In the genomic region with DNA sequence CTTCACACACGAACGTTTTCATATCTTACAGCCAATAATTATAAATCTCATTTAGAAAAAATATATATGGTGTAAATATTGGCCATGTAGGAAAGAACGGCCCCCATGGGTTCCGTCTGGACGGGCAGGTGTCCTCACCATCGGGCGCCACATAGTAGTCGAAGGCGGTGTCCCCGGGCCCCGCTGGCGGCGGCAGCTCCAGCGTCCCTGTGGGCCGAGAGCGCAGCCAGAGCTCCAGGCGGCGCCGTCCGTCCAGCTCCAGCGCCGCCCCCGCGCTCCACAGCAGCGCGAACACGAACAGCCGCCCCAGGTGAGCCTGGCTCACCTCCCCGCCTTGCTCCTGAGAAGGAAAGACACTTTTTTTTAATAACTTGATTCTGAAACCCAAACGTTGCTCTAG, we compare ENCODE assay signal across 23 cellular contexts.
A peak's percentile ranks its signal among the peaks of the same experiment; 100 is the strongest.
DNase-seq lines count a peak whose midpoint lies in the region; ATAC-seq, FAIRE-seq and TF ChIP-seq lines count a peak whose summit lies in the region.
"Had no signal": no experiment of that assay in that cellular context is flagged by ENCODE, and none has a peak within 500 bp of the region (broad histone marks: within the 10 kb centered on the region; RNA-seq: fewer than 3 reads in every experiment).

No MANE protein-coding gene starts in this region.

- TF ChIP-seq POLR2A in GM12891 (IDR thresholded peaks at IDR 0.05; ENCODE audit: low read depth, low read length): no peak

- H4K8ac ChIP-seq in trophoblast cell (ENCODE audit: low read depth, low read length): no peak overlapping the region

- TF ChIP-seq CTCF in GM23338 (conservative IDR thresholded peaks at IDR 0.05; ENCODE audit: low read depth in 2 of 2): no peak
- no peak for TF ChIP-seq CTCF in epithelial cell of esophagus (IDR thresholded peaks at IDR 0.05; ENCODE audit: insufficient read depth, low read depth, low read length, missing control alignments)

- FAIRE-seq in GM12891 (lab: Jason Lieb, UNC): no peak
- FAIRE-seq: K562 had no signal

- no peak overlapping the region for H4K12ac ChIP-seq in trophoblast cell (ENCODE audit: low read depth, low read length)

- H3K4me2 ChIP-seq in GM23338 (no peak overlapping the region), trophoblast cell (ENCODE audit: low read length) (no peak overlapping the region)
- H3K4me2 ChIP-seq: BLaER1 had no signal

- H3K27me3 ChIP-seq in GM23338 (ENCODE audit: insufficient read depth): no peaks in the 10 kb centered on the region
- no peaks in the 10 kb centered on the region for H3K27me3 ChIP-seq in trophoblast cell (ENCODE audit: insufficient read depth, low read length)
- H3K27me3 ChIP-seq: BLaER1 had no signal

- H2AFZ ChIP-seq in GM23338: no peak overlapping the region
- H2AFZ ChIP-seq in trophoblast cell (ENCODE audit: insufficient read depth, low read length, poor library complexity): no peak overlapping the region

- no peak overlapping the region for H3K14ac ChIP-seq in trophoblast cell (ENCODE audit: low read length)

- no peaks in the 10 kb centered on the region for H3K4me1 Mint-ChIP-seq in GM23338
- H3K4me1 Mint-ChIP-seq: H9, T-cell had no signal

- H2BK12ac ChIP-seq in trophoblast cell (ENCODE audit: low read length): no peak overlapping the region

- no peak overlapping the region for H4K91ac ChIP-seq in trophoblast cell (ENCODE audit: low read depth, low read length)

- H2AK5ac ChIP-seq in trophoblast cell (ENCODE audit: low read length): no peak overlapping the region

- no peak overlapping the region for H3K4me3 Mint-ChIP-seq in GM23338
- H3K4me3 Mint-ChIP-seq: CD4-positive, alpha-beta T cell; H9; T-cell had no signal

- H3K4me3 ChIP-seq in GM23338 (no peak overlapping the region), epithelial cell of esophagus (ENCODE audit: low read length) (no peak overlapping the region), trophoblast cell (ENCODE audit: low read depth, low read length) (peak overlapping the region; percentile 35)
- H3K4me3 ChIP-seq: BLaER1, K562 had no signal

- DNase-seq in GM23338 (ENCODE audit: low spot score) (no peak), NCI-H748 (lab: John Stamatoyannopoulos, UW; ENCODE audit: unreplicated experiment) (peak; percentile 95), epithelial cell of esophagus (ENCODE audit: low read depth) (peak; percentile 14), trophoblast cell (peak in 1 of 2 donors; percentile 4), GM12891 (ENCODE audit: insufficient read length, low spot score) (no peak), NCI-H2107 (lab: John Stamatoyannopoulos, UW) (no peak), NCI-H526 (lab: John Stamatoyannopoulos, UW) (no peak), NCI-H510A treated with DMSO at 0.1 percent for 48 hours (lab: John Stamatoyannopoulos, UW) (no peak)
- DNase-seq: Caco-2; CD4-positive, alpha-beta T cell; DMS153; GF-D8; H9; NCI-H1092; NCI-H1436; NCI-H187 treated with DMSO at 0.1 percent for 48 hours; NCI-H2227 treated with DMSO at 0.1 percent for 48 hours; NCI-H510A; OCI-M1; SHP77 treated with DMSO at 0.1 percent for 48 hours; T-cell had no signal

- H3K27ac ChIP-seq in GM23338 (ENCODE audit: low read depth): no peak overlapping the region
- H3K27ac ChIP-seq in trophoblast cell (ENCODE audit: low read depth, low read length): no peak overlapping the region
- H3K27ac ChIP-seq: BLaER1 had no signal

- no peaks in the 10 kb centered on the region for H3K9me3 ChIP-seq in trophoblast cell (ENCODE audit: insufficient read depth, low read depth, low read length)
- H3K9me3 ChIP-seq: BLaER1, Caco-2 had no signal

- no peak overlapping the region for H3K4ac ChIP-seq in trophoblast cell (ENCODE audit: low read depth, low read length)

- no peaks in the 10 kb centered on the region for H3K79me1 ChIP-seq in trophoblast cell (ENCODE audit: low read length)

- H3K27me3 Mint-ChIP-seq in GM23338 (ENCODE audit: insufficient read depth, low read depth, poor library complexity): no peaks in the 10 kb centered on the region
- H3K27me3 Mint-ChIP-seq: CD4-positive, alpha-beta T cell; T-cell had no signal

- no peak overlapping the region for H3K18ac ChIP-seq in trophoblast cell (ENCODE audit: low read length)

- no peaks in the 10 kb centered on the region for H4K20me1 ChIP-seq in GM23338 (replicated peaks; ENCODE audit: insufficient read depth)
- H4K20me1 ChIP-seq: BLaER1 had no signal

- H3K79me2 ChIP-seq in GM23338 (replicated peaks; ENCODE audit: insufficient read depth) (no peaks in the 10 kb centered on the region), trophoblast cell (ENCODE audit: control insufficient read depth, insufficient read depth, low read length, poor library complexity) (no peaks in the 10 kb centered on the region)

- H2BK120ac ChIP-seq in trophoblast cell (ENCODE audit: insufficient read depth, low read length, poor library complexity): no peak overlapping the region

- H3F3A ChIP-seq in GM23338 (replicated peaks; ENCODE audit: low read depth): no peaks in the 10 kb centered on the region

- peaks cover 3% of the 10 kb centered on the region; the same call in 2 of the 3 replicates for H3K36me3 Mint-ChIP-seq in GM23338 (ENCODE audit: low read depth)
- H3K36me3 Mint-ChIP-seq: T-cell had no signal

- H3K9ac ChIP-seq in trophoblast cell (ENCODE audit: low read length): no peak overlapping the region
- H3K9ac ChIP-seq: BLaER1 had no signal

- H3K4me1 ChIP-seq in GM23338 (ENCODE audit: insufficient read depth): no peaks in the 10 kb centered on the region
- H3K4me1 ChIP-seq in trophoblast cell (ENCODE audit: control insufficient read depth in 1 of 2, insufficient read depth in 2 of 2, low read length in 2 of 2): no peaks in the 10 kb centered on the region
- H3K4me1 ChIP-seq: BLaER1, Caco-2 had no signal

- peaks cover 3% of the 10 kb centered on the region; the same call in 1 of the 2 replicates for H3K9me2 ChIP-seq in GM23338 (ENCODE audit: insufficient read depth)

- peak; percentile 66 for ATAC-seq in GM23338
- ATAC-seq: K562, T-cell had no signal

- WGBS in trophoblast cell (ENCODE audit: extremely low coverage, insufficient coverage, insufficient read length): no CpG with 5 or more reads among the region's 30 CpGs

- H2BK5ac ChIP-seq in trophoblast cell (ENCODE audit: low read depth, low read length, poor library complexity): no peak overlapping the region

- no peak overlapping the region for H3K23ac ChIP-seq in trophoblast cell (ENCODE audit: low read length)

- H3K27ac Mint-ChIP-seq in GM23338: no peak overlapping the region
- H3K27ac Mint-ChIP-seq: CD4-positive, alpha-beta T cell; H9; T-cell had no signal

- peaks cover 12% of the 10 kb centered on the region; the same call in 2 of the 3 replicates for H3K9me3 Mint-ChIP-seq in GM23338

- no peaks in the 10 kb centered on the region for H3K36me3 ChIP-seq in GM23338 (ENCODE audit: insufficient read depth)
- H3K36me3 ChIP-seq in trophoblast cell (ENCODE audit: control insufficient read depth in 1 of 2, insufficient read depth in 2 of 2, low read length in 2 of 2): no peaks in the 10 kb centered on the region
- H3K36me3 ChIP-seq: BLaER1 had no signal

TF ChIP-seq in GM23338, 12 proteins besides CTCF, POLR2A, EP300 and RAD21 (continues in another document):
- no peak for TF ChIP-seq REST (IDR thresholded peaks at IDR 0.05; ENCODE audit: unreplicated experiment)

TF ChIP-seq in GM12891, 5 proteins besides CTCF, POLR2A, EP300 and RAD21:
- TF ChIP-seq PAX5 (IDR thresholded peaks at IDR 0.05; ENCODE audit: insufficient read depth, low read length, severe bottlenecking) (no peak), POLR2AphosphoS5 (IDR thresholded peaks at IDR 0.05; ENCODE audit: low read depth, low read length) (no peak), POU2F2 (IDR thresholded peaks at IDR 0.05; ENCODE audit: low read depth, low read length) (no peak), TAF1 (IDR thresholded peaks at IDR 0.05; ENCODE audit: low read depth, low read length) (no peak), SPI1 (IDR thresholded peaks at IDR 0.05; ENCODE audit: low read depth, low read length) (no peak)
TF ChIP-seq in GM12891: peak in this region for 0.

Comparison
In these comparisons a context has a peak if more than half of its experiments do, and no peak if none do; other contexts are left out.
1. DNase-seq: peak in NCI-H748 (single experiment) and epithelial cell of esophagus (single experiment); none in GM23338 (single experiment), GM12891 (single experiment), NCI-H2107 (single experiment), NCI-H526 (0 of 2) and NCI-H510A treated with DMSO at 0.1 percent for 48 hours (single experiment).